10 cellular contexts compared by ENCODE assay signal in genomic region chr19:18063463-18063862, GRCh38. TPM values are rescaled to one million over a fixed set of nuclear protein-coding genes. Genes with fewer than 3 reads are reported as not detected.
DNase-seq lines count a peak whose midpoint lies in the region; ATAC-seq and TF ChIP-seq lines count a peak whose summit lies in the region.
"Had no signal": no experiment of that assay in that cellular context is flagged by ENCODE, and none has a peak within 500 bp of the region (broad histone marks: within the 10 kb centered on the region; RNA-seq: fewer than 3 reads in every experiment).

No MANE protein-coding gene starts in this region.

- no peak overlapping the region for H3K27ac Mint-ChIP-seq in type B pancreatic cell
- H3K27ac Mint-ChIP-seq: CD4-positive, alpha-beta T cell had no signal

- no peaks in the 10 kb centered on the region for H3K36me3 Mint-ChIP-seq in type B pancreatic cell

- H3K27ac ChIP-seq in cardiac muscle cell, result no peak overlapping the region

- H3K36me3 ChIP-seq in cardiac muscle cell, result no peaks in the 10 kb centered on the region

- H3K9me3 Mint-ChIP-seq in type B pancreatic cell, result no peaks in the 10 kb centered on the region
- H3K9me3 Mint-ChIP-seq: CD4-positive, alpha-beta T cell had no signal

- no peaks in the 10 kb centered on the region for H3K4me1 ChIP-seq in cardiac muscle cell (ENCODE audit: low read depth)

- intact Hi-C loops in left ventricle myocardium superior (cut with micrococcal nuclease), result no loop called here

- ATAC-seq in left ventricle myocardium superior (no peak), SK-N-SH treated with all-trans-retinoic acid at 6 μM for 48 hours (no peak), GM18861 (IDR thresholded peaks at IDR 0.05; ENCODE audit: unreplicated experiment) (no peak), HG02798 (IDR thresholded peaks at IDR 0.05; ENCODE audit: poor library complexity, unreplicated experiment) (no peak)

- H3K27me3 ChIP-seq in cardiac muscle cell, result no peaks in the 10 kb centered on the region

- no peaks in the 10 kb centered on the region for H3K4me1 Mint-ChIP-seq in type B pancreatic cell (ENCODE audit: unreplicated experiment)

- DNase-seq in cardiac muscle cell (ENCODE audit: low read depth in 1 of 2, low spot score in 1 of 2) (peak in 1 of 2 donors; percentile 59), left ventricle myocardium superior (no peak), foreskin melanocyte (peak; percentile 50), type B pancreatic cell (ENCODE audit: extremely low spot score, unreplicated experiment) (no peak), HK-2 (ENCODE audit: unreplicated experiment) (no peak)
- DNase-seq: cortex of kidney had no signal

- TF ChIP-seq CTCF in cardiac muscle cell (IDR thresholded peaks at IDR 0.05; ENCODE audit: low read depth, low read length) (peak; percentile 14), type B pancreatic cell (conservative IDR thresholded peaks at IDR 0.05) (peak; percentile 62)

- H3K4me3 ChIP-seq in cardiac muscle cell, result no peak overlapping the region

- peaks cover 4% of the 10 kb centered on the region for H3K27me3 Mint-ChIP-seq in type B pancreatic cell
- H3K27me3 Mint-ChIP-seq: CD4-positive, alpha-beta T cell had no signal

- no peak overlapping the region for H3K4me3 Mint-ChIP-seq in type B pancreatic cell
- H3K4me3 Mint-ChIP-seq: CD4-positive, alpha-beta T cell had no signal

- no peaks in the 10 kb centered on the region for H3K9me3 ChIP-seq in cardiac muscle cell (ENCODE audit: low read depth)

TF ChIP-seq in SK-N-SH treated with all-trans-retinoic acid at 6 μM for 48 hours, 23 proteins besides CTCF, POLR2A, EP300 and RAD21:
- TF ChIP-seq ZFP3 (CRISPR knock-in tag; IDR thresholded peaks at IDR 0.05) (peak; percentile 94), ESRRG (CRISPR knock-in tag; IDR thresholded peaks at IDR 0.05) (no peak)

RNA-seq across cellular contexts. Expression of gene IL12RB1, which starts 23.3 kb away (rescaled TPM):
- total RNA-seq in cardiac muscle cell (not detected in 2 replicates), left ventricle myocardium superior (0.94 TPM), type B pancreatic cell (ENCODE audit: low replicate concordance) (not detected in 2 replicates)
- polyA plus RNA-seq in cardiac muscle cell, result not detected in 2 replicates

RNA-seq across cellular contexts. Expression of gene MAST3, which starts 34.1 kb away (rescaled TPM):
- total RNA-seq in cardiac muscle cell (6.6 and 8.1 TPM in 2 replicates), left ventricle myocardium superior (5.6 TPM), type B pancreatic cell (ENCODE audit: low replicate concordance) (11.0 and 14.1 TPM in 2 replicates)
- polyA plus RNA-seq in cardiac muscle cell, result 5.5 and 8.4 TPM in 2 replicates

RNA-seq across cellular contexts. Expression of gene ARRDC2, which starts 55.5 kb away (rescaled TPM):
- 9.2 and 16.1 TPM in 2 replicates for total RNA-seq in cardiac muscle cell
- 6.8 and 10.7 TPM in 2 replicates for polyA plus RNA-seq in cardiac muscle cell
- 17.9 TPM for total RNA-seq in left ventricle myocardium superior
- total RNA-seq in type B pancreatic cell (ENCODE audit: low replicate concordance), result 2.8 and 6.3 TPM in 2 replicates
